In genomic region chr6:22110042-22110441, GRCh38 we compare ENCODE assay signal across 13 cellular contexts.
A peak's percentile ranks its signal among the peaks of the same experiment; 100 is the strongest.
DNase-seq lines count a peak whose midpoint lies in the region; ATAC-seq and TF ChIP-seq lines count a peak whose summit lies in the region.
"Had no signal": no experiment of that assay in that cellular context is flagged by ENCODE, and none has a peak within 500 bp of the region (broad histone marks: within the 10 kb centered on the region; RNA-seq: fewer than 3 reads in every experiment).

No MANE protein-coding gene starts in this region.

- no peak for TF ChIP-seq EP300 in sigmoid colon (IDR thresholded peaks at IDR 0.05)

- intact Hi-C loops in sigmoid colon (cut with DNase I) = no loop called here
- intact Hi-C loops in natural killer cell (cut with micrococcal nuclease) = no loop called here

- H3K4me1 ChIP-seq in DND-41 (ENCODE audit: insufficient read depth, low read length) (no peaks in the 10 kb centered on the region), SJSA1 (replicated peaks) (peaks cover 38% of the 10 kb centered on the region), osteoblast (ENCODE audit: insufficient read depth, low read length) (peaks cover 15% of the 10 kb centered on the region), sigmoid colon (peaks cover 0 to 4% (median 0%) of the 10 kb centered on the region in 4 donors)
- H3K4me1 ChIP-seq: Caco-2 had no signal

- no peak overlapping the region for H3K9ac ChIP-seq in DND-41 (ENCODE audit: low read depth, low read length)

- H3K79me2 ChIP-seq in DND-41 (ENCODE audit: insufficient read depth, low read length) = no peaks in the 10 kb centered on the region
- H3K79me2 ChIP-seq in osteoblast (ENCODE audit: insufficient read depth, low read length) = no peaks in the 10 kb centered on the region

- H3K27me3 ChIP-seq in DND-41 (ENCODE audit: insufficient read depth, low read length, poor library complexity) = no peaks in the 10 kb centered on the region
- no peaks in the 10 kb centered on the region for H3K27me3 ChIP-seq in SJSA1 (replicated peaks)
- H3K27me3 ChIP-seq in osteoblast (ENCODE audit: insufficient read depth, low read length) = no peaks in the 10 kb centered on the region
- no peaks in the 10 kb centered on the region for H3K27me3 ChIP-seq in sigmoid colon

- TF ChIP-seq POLR2A in sigmoid colon (IDR thresholded peaks at IDR 0.05) = no peak

- H3K36me3 ChIP-seq in DND-41 (ENCODE audit: insufficient read depth, low read length) (peaks cover 18% of the 10 kb centered on the region; the same call in 1 of the 2 replicates), SJSA1 (no peaks in the 10 kb centered on the region), osteoblast (ENCODE audit: insufficient read depth, low read length) (no peaks in the 10 kb centered on the region), sigmoid colon (no peaks in the 10 kb centered on the region)

- no peaks in the 10 kb centered on the region for H3K4me1 Mint-ChIP-seq in natural killer cell
- H3K4me1 Mint-ChIP-seq: H9 had no signal

- no peak overlapping the region for H3K4me3 Mint-ChIP-seq in natural killer cell
- H3K4me3 Mint-ChIP-seq: CD4-positive, alpha-beta T cell; H9 had no signal

- 78 to 79% methylated on average over 6 of the region's 6 CpGs for WGBS in sigmoid colon, 2 donors

- H4K20me1 ChIP-seq in DND-41 (ENCODE audit: insufficient read depth, low read length) = no peaks in the 10 kb centered on the region
- no peaks in the 10 kb centered on the region for H4K20me1 ChIP-seq in osteoblast (ENCODE audit: insufficient read depth, low read length)

- H3K27ac Mint-ChIP-seq in natural killer cell = no peak overlapping the region
- H3K27ac Mint-ChIP-seq: CD4-positive, alpha-beta T cell had no signal

- H3K36me3 Mint-ChIP-seq in natural killer cell = no peaks in the 10 kb centered on the region

- H3K9me3 ChIP-seq in DND-41 (ENCODE audit: insufficient read depth, low read length, severe bottlenecking) = no peaks in the 10 kb centered on the region
- no peaks in the 10 kb centered on the region for H3K9me3 ChIP-seq in SJSA1 (replicated peaks)
- H3K9me3 ChIP-seq in osteoblast (ENCODE audit: low read depth, low read length) = no peaks in the 10 kb centered on the region
- H3K9me3 ChIP-seq in sigmoid colon = no peaks in the 10 kb centered on the region
- H3K9me3 ChIP-seq: Caco-2 had no signal

- ATAC-seq in DND-41 (ENCODE audit: insufficient read depth, low read depth) (peak; percentile 62; the same call in 2 of the 3 replicates), natural killer cell (no peak)

- H3K4me3 ChIP-seq in DND-41 (ENCODE audit: low read depth in 1 of 2, low read length in 2 of 2) = no peak overlapping the region
- no peak overlapping the region for H3K4me3 ChIP-seq in SJSA1
- no peak overlapping the region for H3K4me3 ChIP-seq in osteoblast (ENCODE audit: insufficient read depth, low read length)
- H3K4me3 ChIP-seq in sigmoid colon = no peak overlapping the region

- no peaks in the 10 kb centered on the region for H3K9me3 Mint-ChIP-seq in natural killer cell
- H3K9me3 Mint-ChIP-seq: CD4-positive, alpha-beta T cell; H9 had no signal

- H2AFZ ChIP-seq in DND-41 (ENCODE audit: low read depth, low read length) (no peak overlapping the region), osteoblast (ENCODE audit: low read length) (peak overlapping the region; percentile 6)

- H3K27ac ChIP-seq in DND-41 (ENCODE audit: low read length) (no peak overlapping the region), SJSA1 (peak overlapping the region; percentile 37), osteoblast (ENCODE audit: low read depth, low read length) (no peak overlapping the region), sigmoid colon (no peak overlapping the region)
- H3K27ac ChIP-seq: C4-2B had no signal

- TF ChIP-seq CTCF in DND-41 (IDR thresholded peaks at IDR 0.05; ENCODE audit: borderline replicate concordance, extremely low read depth, low read length, poor library complexity, severe bottlenecking) = no peak
- no peak for TF ChIP-seq CTCF in osteoblast (IDR thresholded peaks at IDR 0.05; ENCODE audit: extremely low read depth, low read depth, low read length)
- TF ChIP-seq CTCF in sigmoid colon (IDR thresholded peaks at IDR 0.05) = no peak
- TF ChIP-seq CTCF in natural killer cell (IDR thresholded peaks at IDR 0.05) = no peak

- H3K27me3 Mint-ChIP-seq in natural killer cell (ENCODE audit: low read depth in 2 of 2) = no peaks in the 10 kb centered on the region
- H3K27me3 Mint-ChIP-seq: CD4-positive, alpha-beta T cell had no signal

- no peak overlapping the region for H3K4me2 ChIP-seq in DND-41 (ENCODE audit: insufficient read depth, low read length)
- H3K4me2 ChIP-seq in osteoblast (ENCODE audit: insufficient read depth, low read length) = no peak overlapping the region

- peak; percentile 12 for DNase-seq in DND-41
- peak; percentile 82 to 86 for DNase-seq in SJSA1 (ENCODE audit: low read depth in 1 of 2, low spot score in 2 of 2)
- DNase-seq in osteoblast (ENCODE audit: insufficient read length, low spot score, missing footprints) = no peak
- no peak for DNase-seq in sigmoid colon
- DNase-seq in activated effector memory CD4-positive, alpha-beta T cell treated with anti-CD3 and anti-CD28 coated beads, Interleukin-2, amount 50 U/mL, for 16 hours = no peak
- DNase-seq in natural killer cell = no peak
- DNase-seq: ACHN; AML-193; Caco-2; CD4-positive, alpha-beta T cell; GDM1; H9 had no signal

Comparison
In these comparisons a context has a peak if more than half of its experiments do, and no peak if none do; other contexts are left out.
1. DNase-seq: peak in DND-41 (single experiment) and SJSA1 (2 of 2); none in osteoblast (single experiment), sigmoid colon (single experiment), activated effector memory CD4-positive, alpha-beta T cell treated with anti-CD3 and anti-CD28 coated beads, Interleukin-2, amount 50 U/mL, for 16 hours (single experiment) and natural killer cell (single experiment).